Comparison of ENCODE assay signal across 8 cellular contexts in the genomic region with DNA sequence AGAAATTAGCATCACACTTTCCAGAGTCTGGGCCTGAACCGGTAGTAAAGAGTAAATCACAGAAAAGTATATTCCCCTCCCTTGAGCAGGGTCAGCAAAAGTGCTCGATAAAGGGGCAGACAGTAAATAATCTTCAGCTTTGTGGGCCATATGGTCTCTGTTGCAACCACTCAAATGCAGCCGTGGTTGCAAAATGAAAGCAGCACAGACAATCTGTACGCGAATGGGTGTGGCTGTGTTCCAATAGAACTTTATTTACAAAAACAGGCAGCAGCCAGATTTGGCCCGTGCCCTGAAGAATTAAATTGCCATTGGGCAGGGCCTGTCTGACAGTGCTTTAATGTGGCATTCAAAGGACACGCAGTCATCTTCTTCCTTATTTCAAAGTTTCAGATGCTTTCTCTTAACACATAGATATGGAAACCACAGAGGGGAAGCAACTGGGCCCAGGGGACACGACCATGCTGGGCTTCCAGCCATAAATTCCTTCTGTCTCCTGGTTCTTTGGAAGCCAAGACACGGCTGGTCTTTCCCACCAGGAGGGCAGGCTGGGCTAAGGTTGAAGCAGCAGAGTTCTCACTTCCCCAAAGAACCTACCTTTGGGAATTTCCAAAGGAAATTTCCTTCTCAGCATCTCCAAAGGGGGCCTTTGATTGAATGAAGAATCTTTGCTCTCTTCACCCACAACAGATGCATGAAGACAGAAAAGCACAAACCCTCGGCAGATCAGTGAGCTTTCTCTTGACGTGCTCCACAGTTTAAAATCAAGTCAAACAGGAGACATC.
A peak's percentile ranks its signal among the peaks of the same experiment; 100 is the strongest.
DNase-seq lines count a peak whose midpoint lies in the region; ATAC-seq and TF ChIP-seq lines count a peak whose summit lies in the region.

No MANE protein-coding gene starts in this region.

- H3K4me1 Mint-ChIP-seq in brain: peaks cover 69% of the 10 kb centered on the region
- peaks cover 39% of the 10 kb centered on the region for H3K4me1 Mint-ChIP-seq in memory B cell
- peaks cover 18% of the 10 kb centered on the region for H3K4me1 Mint-ChIP-seq in glutamatergic neuron (ENCODE audit: low read depth, unreplicated experiment)

- no peaks in the 10 kb centered on the region for H3K36me3 Mint-ChIP-seq in brain
- no peaks in the 10 kb centered on the region for H3K36me3 Mint-ChIP-seq in memory B cell
- H3K36me3 Mint-ChIP-seq in glutamatergic neuron (ENCODE audit: unreplicated experiment): no peaks in the 10 kb centered on the region

- DNase-seq in activated gamma-delta T cell treated with Interleukin-2 at 50 U/mL for 16 hours (peak; percentile 10), activated gamma-delta T cell (lab: John Stamatoyannopoulos, UW) (no peak), NCI-H460 (ENCODE audit: extremely low read depth, low read depth) (peak; percentile 24), memory B cell (ENCODE audit: low spot score in 2 of 2) (peak; percentile 28 to 44), glutamatergic neuron (no peak)
- no peak for DNase-seq in effector CD8-positive, alpha-beta T cell (lab: John Stamatoyannopoulos, UW)

- peak overlapping the region in 4 of 5 experiments; percentile 6 to 30 (median 9) for H3K4me3 Mint-ChIP-seq in brain
- H3K4me3 Mint-ChIP-seq in memory B cell: peak overlapping the region; percentile 58
- H3K4me3 Mint-ChIP-seq in glutamatergic neuron (ENCODE audit: unreplicated experiment): no peak overlapping the region

- TF ChIP-seq CTCF in brain (conservative IDR thresholded peaks at IDR 0.05) (no peak), glutamatergic neuron (IDR thresholded peaks at IDR 0.05; ENCODE audit: partially characterized antibody, unreplicated experiment) (no peak)

- H3K27me3 Mint-ChIP-seq in brain: peaks cover 13% of the 10 kb centered on the region
- peaks cover 10% of the 10 kb centered on the region for H3K27me3 Mint-ChIP-seq in memory B cell
- H3K27me3 Mint-ChIP-seq in glutamatergic neuron (ENCODE audit: unreplicated experiment): peaks cover 4% of the 10 kb centered on the region

- ATAC-seq in memory B cell (ENCODE audit: low read depth) (peak; percentile 94), GM18873 (IDR thresholded peaks at IDR 0.05; ENCODE audit: low FRiP score, unreplicated experiment) (no peak)

- H3K9me3 Mint-ChIP-seq in brain: peaks cover 0 to 12% (median 4%) of the 10 kb centered on the region in 5 experiments
- H3K9me3 Mint-ChIP-seq in memory B cell: peaks cover 2% of the 10 kb centered on the region
- no peaks in the 10 kb centered on the region for H3K9me3 Mint-ChIP-seq in glutamatergic neuron (ENCODE audit: unreplicated experiment)

- H3K27ac Mint-ChIP-seq in brain (peak overlapping the region; percentile 18 to 80 (median 30)), memory B cell (no peak overlapping the region), glutamatergic neuron (ENCODE audit: unreplicated experiment) (no peak overlapping the region)

Comparison
In these comparisons a context has a peak if more than half of its experiments do, and no peak if none do; other contexts are left out.
1. DNase-seq: peak in activated gamma-delta T cell treated with Interleukin-2 at 50 U/mL for 16 hours (single experiment), NCI-H460 (single experiment) and memory B cell (2 of 2); none in activated gamma-delta T cell (single experiment), glutamatergic neuron (single experiment) and effector CD8-positive, alpha-beta T cell (single experiment).
2. H3K27ac Mint-ChIP-seq: peak in brain (5 of 5); none in memory B cell (single experiment) and glutamatergic neuron (single experiment).